ENCODE assay signal across 13 cellular contexts in genomic region chr5:157350939-157351338, GRCh38.
A peak's percentile ranks its signal among the peaks of the same experiment; 100 is the strongest.
DNase-seq lines count a peak whose midpoint lies in the region; ATAC-seq, FAIRE-seq and TF ChIP-seq lines count a peak whose summit lies in the region.
"Had no signal": no experiment of that assay in that cellular context is flagged by ENCODE, and none has a peak within 500 bp of the region (broad histone marks: within the 10 kb centered on the region; RNA-seq: fewer than 3 reads in every experiment).

No MANE protein-coding gene starts in this region.

- no peaks in the 10 kb centered on the region for H3K27me3 ChIP-seq in OCI-LY3 (ENCODE audit: low read depth, low read length)
- no peaks in the 10 kb centered on the region for H3K27me3 ChIP-seq in naive thymus-derived CD4-positive, alpha-beta T cell (ENCODE audit: control insufficient read depth in 2 of 2, insufficient read depth in 2 of 2, low read length in 2 of 2)

- POLR2A ChIA-PET in naive thymus-derived CD4-positive, alpha-beta T cell (lab: Charles Lee), result interaction anchor here (0.8 to 1.0 kb wide), 2 partner anchors 9 to 43 kb away, joined by 3 to 4 read pairs; no protein-coding TSS in a partner anchor
- POLR2A ChIA-PET in RWPE1 (lab: Yijun Ruan, JAX; ENCODE audit: low non-redundant PET), result no interaction called here

- intact Hi-C loops in naive thymus-derived CD4-positive, alpha-beta T cell (cut with micrococcal nuclease), result no loop called here

- no peaks in the 10 kb centered on the region for H4K20me1 ChIP-seq in OCI-LY3 (ENCODE audit: insufficient read depth, low read length)

- peaks cover 0 to 3% (median 0%) of the 10 kb centered on the region in 11 donors for H3K9me3 Mint-ChIP-seq in naive thymus-derived CD4-positive, alpha-beta T cell

- H2AFZ ChIP-seq in OCI-LY3 (ENCODE audit: low read depth, low read length), result no peak overlapping the region

- H3K27ac Mint-ChIP-seq in naive thymus-derived CD4-positive, alpha-beta T cell, result peak overlapping the region in 6 of 9 donors; percentile 38 to 72 (median 64)

- peaks cover 12% of the 10 kb centered on the region for H3K4me1 ChIP-seq in OCI-LY3 (ENCODE audit: low read length)
- H3K4me1 ChIP-seq in naive thymus-derived CD4-positive, alpha-beta T cell (ENCODE audit: control insufficient read depth in 2 of 2, insufficient read depth in 2 of 2, low read length in 2 of 2), result no peaks in the 10 kb centered on the region

- H3K4me3 Mint-ChIP-seq in naive thymus-derived CD4-positive, alpha-beta T cell, result no peak overlapping the region

- FAIRE-seq in HTR-8/SVneo (lab: Jason Lieb, UNC), result no peak
- FAIRE-seq: frontal cortex had no signal

- ATAC-seq in GM18520 (IDR thresholded peaks at IDR 0.05; ENCODE audit: unreplicated experiment) (peak; percentile 87), GM21423 (IDR thresholded peaks at IDR 0.05; ENCODE audit: unreplicated experiment) (peak; percentile 46)
- no peak for ATAC-seq in naive thymus-derived CD4-positive, alpha-beta T cell

- no peaks in the 10 kb centered on the region for H3K27me3 Mint-ChIP-seq in naive thymus-derived CD4-positive, alpha-beta T cell

- H3K79me2 ChIP-seq in OCI-LY3 (ENCODE audit: low read length), result no peaks in the 10 kb centered on the region

- CTCF ChIA-PET in naive thymus-derived CD4-positive, alpha-beta T cell (lab: Charles Lee), result interaction anchor here (0.9 kb wide), 1 partner anchor 8 kb away, joined by 3 read pairs; no protein-coding TSS in a partner anchor
- CTCF ChIA-PET in RWPE1 (lab: Yijun Ruan, JAX), result interaction anchor here (1.0 to 2.0 kb wide), 2 partner anchors 10 to 393 kb away, joined by 3 to 9 read pairs; partner anchors contain the start of gene LSM11

- H3K9ac ChIP-seq in OCI-LY3 (ENCODE audit: low read length), result no peak overlapping the region

- H3K4me2 ChIP-seq in OCI-LY3 (ENCODE audit: low read length), result peak overlapping the region; percentile 3

- no peaks in the 10 kb centered on the region for H3K9me3 ChIP-seq in OCI-LY3 (ENCODE audit: insufficient read depth, low read length)
- no peaks in the 10 kb centered on the region for H3K9me3 ChIP-seq in naive thymus-derived CD4-positive, alpha-beta T cell (ENCODE audit: control insufficient read depth in 2 of 3, low read length in 3 of 3)

- no peak overlapping the region for H3K4me3 ChIP-seq in OCI-LY3 (ENCODE audit: low read length)
- H3K4me3 ChIP-seq in naive thymus-derived CD4-positive, alpha-beta T cell (ENCODE audit: low read length), result no peak overlapping the region

- peak overlapping the region; percentile 11; the same call in 1 of the 2 replicates for H3K27ac ChIP-seq in OCI-LY3 (ENCODE audit: low read length)
- H3K27ac ChIP-seq in naive thymus-derived CD4-positive, alpha-beta T cell (ENCODE audit: low read depth, low read length), result no peak overlapping the region
- H3K27ac ChIP-seq in RWPE1, result no peak overlapping the region

- peaks cover 5 to 58% (median 40%) of the 10 kb centered on the region in 5 donors for H3K36me3 Mint-ChIP-seq in naive thymus-derived CD4-positive, alpha-beta T cell

- H3K4me1 Mint-ChIP-seq in naive thymus-derived CD4-positive, alpha-beta T cell, result peaks cover 25 to 51% (median 41%) of the 10 kb centered on the region in 7 donors

- H3K36me3 ChIP-seq in OCI-LY3 (replicated peaks; ENCODE audit: low read depth, low read length), result peaks cover 2% of the 10 kb centered on the region
- peaks cover 9 to 76% (median 24%) of the 10 kb centered on the region in 3 experiments for H3K36me3 ChIP-seq in naive thymus-derived CD4-positive, alpha-beta T cell (ENCODE audit: control insufficient read depth in 2 of 3, insufficient read depth in 3 of 3, low read length in 3 of 3)

- TF ChIP-seq CTCF in OCI-LY3 (IDR thresholded peaks at IDR 0.05; ENCODE audit: low read depth, low read length) (no peak), RWPE1 (conservative IDR thresholded peaks at IDR 0.05; ENCODE audit: low read depth) (no peak)

- no peak for DNase-seq in naive thymus-derived CD4-positive, alpha-beta T cell
- DNase-seq in HTR-8/SVneo (ENCODE audit: insufficient read length, low spot score) (no peak), RWPE1 (ENCODE audit: low spot score) (no peak), islet precursor cell (no peak)
- DNase-seq: cortex of kidney, DMS79, KG1, NCI-H2081 treated with DMSO at 0.1 percent for 48 hours, T1000 had no signal
